ENCODE assay signal across 8 cellular contexts in genomic region chr6:129748901-129749748, GRCh38. TPM values are rescaled to one million over a fixed set of nuclear protein-coding genes. Genes with fewer than 3 reads are reported as not detected.
A peak's percentile ranks its signal among the peaks of the same experiment; 100 is the strongest.
DNase-seq lines count a peak whose midpoint lies in the region; ATAC-seq, FAIRE-seq and TF ChIP-seq lines count a peak whose summit lies in the region.

No MANE protein-coding gene starts in this region.

- H3K4me3 ChIP-seq in Karpas-422 (ENCODE audit: low read length) (no peak overlapping the region), bronchial epithelial cell (ENCODE audit: low read depth, low read length) (no peak overlapping the region)

- no peaks in the 10 kb centered on the region for H3K27me3 ChIP-seq in Karpas-422 (ENCODE audit: low read length)
- no peaks in the 10 kb centered on the region for H3K27me3 ChIP-seq in bronchial epithelial cell (ENCODE audit: control insufficient read depth, insufficient read depth, low read length)

- H3K9me2 ChIP-seq in Karpas-422 (replicated peaks; ENCODE audit: insufficient read depth, low read length), result no peaks in the 10 kb centered on the region

- H3K36me3 ChIP-seq in Karpas-422 (ENCODE audit: insufficient read depth, low read length) (no peaks in the 10 kb centered on the region), bronchial epithelial cell (ENCODE audit: control insufficient read depth, insufficient read depth, low read length) (no peaks in the 10 kb centered on the region)

- 0 out of 2 replicates have a peak overlapping the region, but pooled peaks have one; percentile 12 for H3K27ac ChIP-seq in Karpas-422 (ENCODE audit: low read length)

- DNase-seq in EL, result peak; percentile 76
- no peak for DNase-seq in Karpas-422
- peak; percentile 91 for DNase-seq in bronchial epithelial cell (ENCODE audit: low read depth)
- no peak for DNase-seq in omental fat pad (ENCODE audit: low spot score)
- no peak for DNase-seq in SHP77 (lab: John Stamatoyannopoulos, UW)
- DNase-seq in activated CD4-positive, alpha-beta T cell treated with anti-CD3 and anti-CD28 coated beads, Interleukin-2, amount 50 U/mL, for 48 hours, result no peak
- DNase-seq in NCI-H1694 (lab: John Stamatoyannopoulos, UW), result no peak
- DNase-seq in NCI-H2029 treated with DMSO at 0.1 percent for 48 hours (lab: John Stamatoyannopoulos, UW), result no peak

- peak overlapping the region; percentile 15 for H3K4me2 ChIP-seq in Karpas-422 (ENCODE audit: low read depth, low read length, poor library complexity, severe bottlenecking)

- TF ChIP-seq CTCF in bronchial epithelial cell (IDR thresholded peaks at IDR 0.05; ENCODE audit: insufficient read depth, low read length, severe bottlenecking) (no peak), omental fat pad (IDR thresholded peaks at IDR 0.05) (no peak)

- no peaks in the 10 kb centered on the region for H3K79me2 ChIP-seq in Karpas-422 (ENCODE audit: low read length)

- no peaks in the 10 kb centered on the region for H3K9me3 ChIP-seq in Karpas-422 (ENCODE audit: low read length)

- no peak for FAIRE-seq in bronchial epithelial cell (lab: Jason Lieb, UNC)

- peak; percentile 66 for ATAC-seq in omental fat pad (ENCODE audit: low FRiP score)

- H3K9ac ChIP-seq in Karpas-422 (ENCODE audit: low read length), result 0 out of 2 replicates have a peak overlapping the region, but pooled peaks have one; percentile 29

- peak overlapping the region; percentile 58 for H2AFZ ChIP-seq in Karpas-422 (ENCODE audit: low read length)

- peaks cover 21% of the 10 kb centered on the region for H3K4me1 ChIP-seq in Karpas-422 (ENCODE audit: low read length)

- no peaks in the 10 kb centered on the region for H4K20me1 ChIP-seq in Karpas-422 (ENCODE audit: insufficient read depth, low read depth, low read length)

RNA-seq across cellular contexts. Expression of gene ARHGAP18, which starts 39.1 kb away (rescaled TPM):
- total RNA-seq in Karpas-422 (2014; rRNA removed; shearing (Covaris generic); ENCODE audit: low replicate concordance), result 0.65 and 1.6 TPM in 2 replicates
- total RNA-seq in bronchial epithelial cell (3.1 and 4.5 TPM in 2 replicates), omental fat pad (10 to 100 TPM; 29.1 to 47.2 (median 38.5) TPM)

Comparison
In these comparisons a context has a peak if more than half of its experiments do, and no peak if none do; other contexts are left out.
1. DNase-seq: peak in EL (single experiment) and bronchial epithelial cell (single experiment); none in Karpas-422 (single experiment), omental fat pad (single experiment), SHP77 (0 of 2), activated CD4-positive, alpha-beta T cell treated with anti-CD3 and anti-CD28 coated beads, Interleukin-2, amount 50 U/mL, for 48 hours (0 of 2), NCI-H1694 (single experiment) and NCI-H2029 treated with DMSO at 0.1 percent for 48 hours (single experiment).